In the genomic region with DNA sequence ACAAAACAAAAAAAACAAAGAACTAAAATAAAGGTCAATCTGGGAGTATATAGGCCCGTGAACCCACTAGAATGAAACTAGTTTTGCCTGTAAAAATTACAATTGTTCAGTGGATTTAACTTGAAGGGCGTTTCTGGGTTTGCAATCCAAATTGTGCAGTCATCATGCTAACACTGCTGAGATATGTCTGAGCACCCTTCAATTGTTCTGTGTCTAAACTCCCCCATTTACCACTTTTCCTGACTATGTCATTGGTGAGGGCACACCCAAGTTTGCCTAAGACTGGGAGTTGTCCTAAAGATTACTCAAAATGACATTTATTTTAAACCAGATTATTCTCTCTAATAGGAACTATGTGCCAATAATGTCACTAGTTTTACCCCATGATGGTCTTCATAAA, we compare ENCODE assay signal across 13 cellular contexts.
"Had no signal": no experiment of that assay in that cellular context is flagged by ENCODE, and none has a peak within 500 bp of the region (broad histone marks: within the 10 kb centered on the region; RNA-seq: fewer than 3 reads in every experiment).

No MANE protein-coding gene starts in this region.

- H3K4me3 ChIP-seq: psoas muscle, sigmoid colon, upper lobe of left lung had no signal

- H3K27me3 ChIP-seq: sigmoid colon, upper lobe of left lung had no signal

- DNase-seq: activated CD4-positive, alpha-beta T cell treated with anti-CD3 and anti-CD28 coated beads, Interleukin-2, amount 50 U/mL, for 1 hour; activated effector memory CD4-positive, alpha-beta T cell treated with Interleukin-2 at 50 U/mL for 16 hours; activated naive CD8-positive, alpha-beta T cell treated with anti-CD3 and anti-CD28 coated beads, Interleukin-2, amount 10 ng/mL, durations not matched to agents 7 days and 5 days; aorta; foreskin fibroblast; mesenchymal stem cell; psoas muscle; sigmoid colon; stimulated activated CD4-positive, alpha-beta T cell treated with anti-CD3 and anti-CD28 coated beads, Interleukin-2, amount 100 ng/mL, for 24 hours; stimulated activated naive CD4-positive, alpha-beta T cell; T-helper 2 cell; upper lobe of left lung had no signal

- H3K36me3 Mint-ChIP-seq: natural killer cell treated with Interleukin-12 subunit alpha and Interleukin-12 subunit beta and Interleukin-15 and Interleukin-18, amount 100 ng/mL, for 72 hours had no signal

- H3K4me1 ChIP-seq: psoas muscle, sigmoid colon, upper lobe of left lung had no signal

- H3K27me3 Mint-ChIP-seq: activated naive CD8-positive, alpha-beta T cell treated with anti-CD3 and anti-CD28 coated beads, Interleukin-2, amount 10 ng/mL, durations not matched to agents 7 days and 5 days; natural killer cell treated with Interleukin-12 subunit alpha and Interleukin-12 subunit beta and Interleukin-15 and Interleukin-18, amount 100 ng/mL, for 72 hours had no signal

- H3K27ac Mint-ChIP-seq: activated naive CD8-positive, alpha-beta T cell treated with anti-CD3 and anti-CD28 coated beads, Interleukin-2, amount 10 ng/mL, durations not matched to agents 7 days and 5 days; natural killer cell treated with Interleukin-12 subunit alpha and Interleukin-12 subunit beta and Interleukin-15 and Interleukin-18, amount 100 ng/mL, for 72 hours had no signal

- H3K4me3 Mint-ChIP-seq: activated naive CD8-positive, alpha-beta T cell treated with anti-CD3 and anti-CD28 coated beads, Interleukin-2, amount 10 ng/mL, durations not matched to agents 7 days and 5 days; natural killer cell treated with Interleukin-12 subunit alpha and Interleukin-12 subunit beta and Interleukin-15 and Interleukin-18, amount 100 ng/mL, for 72 hours had no signal

- ATAC-seq: natural killer cell treated with Interleukin-12 subunit alpha and Interleukin-12 subunit beta and Interleukin-15 and Interleukin-18, amount 100 ng/mL, for 72 hours; psoas muscle had no signal

- H3K9me3 ChIP-seq: psoas muscle, sigmoid colon, upper lobe of left lung had no signal

- H3K27ac ChIP-seq: psoas muscle, sigmoid colon, upper lobe of left lung had no signal

- H3K9me3 Mint-ChIP-seq: activated naive CD8-positive, alpha-beta T cell treated with anti-CD3 and anti-CD28 coated beads, Interleukin-2, amount 10 ng/mL, durations not matched to agents 7 days and 5 days; natural killer cell treated with Interleukin-12 subunit alpha and Interleukin-12 subunit beta and Interleukin-15 and Interleukin-18, amount 100 ng/mL, for 72 hours had no signal
